19 cellular contexts compared by ENCODE assay signal in genomic region chr6:34229877-34230276, GRCh38.
"Had no signal": no experiment of that assay in that cellular context is flagged by ENCODE, and none has a peak within 500 bp of the region (broad histone marks: within the 10 kb centered on the region; RNA-seq: fewer than 3 reads in every experiment).

No MANE protein-coding gene starts in this region.

- H3K27ac Mint-ChIP-seq: activated CD8-positive, alpha-beta T cell treated with anti-CD3 and anti-CD28 coated beads, Interleukin-2, amount 10 ng/mL, durations not matched to agents 7 days and 5 days; activated naive CD8-positive, alpha-beta T cell treated with anti-CD3 and anti-CD28 coated beads for 36 hours; activated T-helper 1 cell treated with anti-CD3 and anti-CD28 coated beads, Interleukin-12 subunit alpha, Interleukin-12 subunit beta, Interleukin-2, Interleukin-4 antibody, amounts not matched to agents 30 ng/mL and 10 ng/mL and 1 ng/mL, durations not matched to agents 14 hours and 24 hours and 36 hours had no signal

- H3K36me3 ChIP-seq: cardiac muscle cell, left ventricle myocardium inferior, spleen, upper lobe of left lung, WERI-Rb-1 had no signal

- H3K27ac ChIP-seq: cardiac muscle cell, left ventricle myocardium inferior, spleen, upper lobe of left lung, WERI-Rb-1 had no signal

- H3K4me3 Mint-ChIP-seq: activated CD8-positive, alpha-beta T cell treated with anti-CD3 and anti-CD28 coated beads, Interleukin-2, amount 10 ng/mL, durations not matched to agents 7 days and 5 days; activated naive CD8-positive, alpha-beta T cell treated with anti-CD3 and anti-CD28 coated beads for 36 hours; activated T-helper 1 cell treated with anti-CD3 and anti-CD28 coated beads, Interleukin-12 subunit alpha, Interleukin-12 subunit beta, Interleukin-2, Interleukin-4 antibody, amounts not matched to agents 30 ng/mL and 10 ng/mL and 1 ng/mL, durations not matched to agents 14 hours and 24 hours and 36 hours; T-cell; T-helper 2 cell treated with Interferon-gamma antibody and Interleukin-4, amounts not matched to agents 5 μg/mL and 100 μg/mL, for 36 hours had no signal

- ATAC-seq: activated CD8-positive, alpha-beta T cell treated with anti-CD3 and anti-CD28 coated beads, Interleukin-2, amount 10 ng/mL, durations not matched to agents 7 days and 5 days; stimulated activated naive CD8-positive, alpha-beta T cell treated with anti-CD3 and anti-CD28 coated beads, Interleukin-15, Interleukin-2, amounts not matched to agents 100 U/mL and 50 U/mL, for 24 hours; T-cell had no signal

- H3K27me3 ChIP-seq: cardiac muscle cell, spleen, upper lobe of left lung had no signal

- DNase-seq: activated CD4-positive, alpha-beta T cell treated with anti-CD3 and anti-CD28 coated beads, Interleukin-2, amount 50 U/mL, for 1 hour; activated CD4-positive, CD25-positive, alpha-beta regulatory T cell treated with anti-CD3 and anti-CD28 coated beads, Interleukin-2, amount 50 U/mL, for 72 hours; activated CD8-positive, alpha-beta T cell treated with anti-CD3 and anti-CD28 coated beads, Interleukin-2, amount 10 ng/mL, durations not matched to agents 7 days and 5 days; activated naive CD4-positive, alpha-beta T cell; activated naive CD8-positive, alpha-beta T cell treated with anti-CD3 and anti-CD28 coated beads for 36 hours; amniotic stem cell; erythroblast; foreskin melanocyte; left ventricle myocardium inferior; retina; stimulated activated CD4-positive, alpha-beta T cell treated with anti-CD3 and anti-CD28 coated beads, Interleukin-4, amount 100 ng/mL, for 24 hours; stimulated activated naive CD8-positive, alpha-beta T cell treated with anti-CD3 and anti-CD28 coated beads, Interleukin-15, Interleukin-2, amounts not matched to agents 100 U/mL and 50 U/mL, for 24 hours; T-cell; upper lobe of left lung; WERI-Rb-1 had no signal

- H3K4me3 ChIP-seq: cardiac muscle cell, left ventricle myocardium inferior, spleen, upper lobe of left lung had no signal

- H3K36me3 Mint-ChIP-seq: activated naive CD8-positive, alpha-beta T cell treated with anti-CD3 and anti-CD28 coated beads for 36 hours; T-cell had no signal

- H3K9me3 ChIP-seq: left ventricle myocardium inferior, spleen, upper lobe of left lung had no signal

- H3K27me3 Mint-ChIP-seq: activated naive CD8-positive, alpha-beta T cell treated with anti-CD3 and anti-CD28 coated beads for 36 hours; T-cell had no signal

- H3K4me1 ChIP-seq: left ventricle myocardium inferior had no signal

- H3K9me3 Mint-ChIP-seq: activated naive CD8-positive, alpha-beta T cell treated with anti-CD3 and anti-CD28 coated beads for 36 hours; activated T-helper 1 cell treated with anti-CD3 and anti-CD28 coated beads, Interleukin-12 subunit alpha, Interleukin-12 subunit beta, Interleukin-2, Interleukin-4 antibody, amounts not matched to agents 30 ng/mL and 10 ng/mL and 1 ng/mL, durations not matched to agents 14 hours and 24 hours and 36 hours; T-cell; T-helper 2 cell treated with Interferon-gamma antibody and Interleukin-4, amounts not matched to agents 5 μg/mL and 100 μg/mL, for 36 hours had no signal
